13 cellular contexts compared by ENCODE assay signal in the genomic region with DNA sequence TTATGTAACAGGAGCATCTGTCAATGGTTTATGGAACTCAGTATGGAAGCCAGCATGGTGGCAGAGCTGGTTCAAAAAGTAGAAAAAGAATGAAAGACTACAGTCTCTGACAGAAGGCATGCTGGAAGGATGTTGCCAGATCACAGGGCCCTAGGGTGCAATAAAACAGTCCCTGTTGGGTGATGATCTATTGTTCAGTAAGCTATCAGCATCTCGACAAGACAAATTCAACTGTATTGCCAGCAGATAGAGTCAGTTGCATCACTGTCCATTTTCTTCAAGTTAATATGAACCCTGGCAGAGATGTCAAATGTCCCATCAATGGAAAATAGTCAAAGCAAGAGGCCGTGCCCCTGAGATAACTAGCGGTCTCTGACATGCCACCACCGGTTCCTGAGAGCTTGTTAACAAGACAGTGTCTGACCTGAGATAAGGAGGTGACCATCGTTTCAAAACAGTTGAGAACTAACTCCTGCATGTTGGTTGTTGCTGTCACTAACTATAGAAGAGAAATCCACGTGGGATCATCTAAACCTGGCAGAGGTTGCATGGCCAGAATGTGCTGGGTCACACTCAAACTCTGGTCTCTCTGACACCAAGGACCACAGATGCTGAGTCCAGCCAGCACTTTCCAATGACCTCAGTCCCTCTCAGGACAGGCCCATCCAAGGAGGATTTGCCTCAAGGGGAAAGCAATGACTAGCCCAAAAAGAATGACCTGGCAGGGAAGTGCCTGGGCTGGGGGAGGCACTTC.
DNase-seq lines count a peak whose midpoint lies in the region; ATAC-seq and TF ChIP-seq lines count a peak whose summit lies in the region.
"Had no signal": no experiment of that assay in that cellular context is flagged by ENCODE, and none has a peak within 500 bp of the region (broad histone marks: within the 10 kb centered on the region; RNA-seq: fewer than 3 reads in every experiment).

No MANE protein-coding gene starts in this region.

- POLR2A ChIA-PET in HEK293T (lab: Yijun Ruan, JAX), result no interaction called here
- POLR2A ChIA-PET in WTC11 (lab: Charles Lee), result no interaction called here

- H3K27me3 Mint-ChIP-seq in WTC11 (ENCODE audit: low read depth), result no peaks in the 10 kb centered on the region

- H3K9me3 ChIP-seq in right atrium auricular region, result no peaks in the 10 kb centered on the region
- H3K9me3 ChIP-seq in suprapubic skin, result no peaks in the 10 kb centered on the region
- H3K9me3 ChIP-seq: upper lobe of left lung had no signal

- H3K4me1 ChIP-seq in right atrium auricular region (peaks cover 0 to 28% of the 10 kb centered on the region in 2 donors), suprapubic skin (peaks cover 24% of the 10 kb centered on the region)

- H3K27me3 ChIP-seq in right atrium auricular region (no peaks in the 10 kb centered on the region), suprapubic skin (no peaks in the 10 kb centered on the region)
- H3K27me3 ChIP-seq: upper lobe of left lung had no signal

- no peak for TF ChIP-seq CTCF in right atrium auricular region (IDR thresholded peaks at IDR 0.05)
- no peak for TF ChIP-seq CTCF in suprapubic skin (IDR thresholded peaks at IDR 0.05)
- TF ChIP-seq CTCF in WTC11 (IDR thresholded peaks at IDR 0.05), result no peak

- no peak overlapping the region for H3K4me3 ChIP-seq in right atrium auricular region
- no peak overlapping the region for H3K4me3 ChIP-seq in suprapubic skin
- H3K4me3 ChIP-seq: upper lobe of left lung had no signal

- no peak overlapping the region for H3K27ac Mint-ChIP-seq in WTC11
- H3K27ac Mint-ChIP-seq: naive B cell had no signal

- peaks cover 1% of the 10 kb centered on the region; the same call in 1 of the 2 replicates for H3K9me3 Mint-ChIP-seq in WTC11

- WGBS in suprapubic skin, result 74% methylated on average over 6 of the region's 6 CpGs

- no peak for TF ChIP-seq EP300 in suprapubic skin (IDR thresholded peaks at IDR 0.05)

- TF ChIP-seq POLR2A in suprapubic skin (IDR thresholded peaks at IDR 0.05), result no peak

- no peak overlapping the region for H3K4me3 Mint-ChIP-seq in WTC11

- H3K36me3 Mint-ChIP-seq in WTC11, result no peaks in the 10 kb centered on the region

- H3K36me3 ChIP-seq in right atrium auricular region (no peaks in the 10 kb centered on the region), suprapubic skin (no peaks in the 10 kb centered on the region)
- H3K36me3 ChIP-seq: upper lobe of left lung had no signal

- H3K27ac ChIP-seq in right atrium auricular region (peak overlapping the region; percentile 76 to 79), suprapubic skin (peak overlapping the region; percentile 78)

- DNase-seq in HEK293T (ENCODE audit: extremely low spot score) (no peak), astrocyte of the hippocampus (ENCODE audit: low read depth, low spot score) (peak; percentile 48), right atrium auricular region (ENCODE audit: low spot score) (peak; percentile 80), suprapubic skin (ENCODE audit: low spot score in 2 of 2) (peak in 1 of 2 donors; percentile 65), WTC11 (ENCODE audit: low spot score) (no peak), T-helper 9 cell (no peak), NCI-H1694 (lab: John Stamatoyannopoulos, UW) (no peak)
- no peak for DNase-seq in activated CD4-positive, CD25-positive, alpha-beta regulatory T cell treated with anti-CD3 and anti-CD28 coated beads, Interleukin-2, amount 50 U/mL, for 72 hours
- DNase-seq: H7; naive B cell; NCI-H2029 treated with DMSO at 0.1 percent for 48 hours; stimulated activated CD4-positive, alpha-beta T cell treated with anti-CD3 and anti-CD28 coated beads, Interleukin-4, amount 100 ng/mL, for 4 hours; upper lobe of left lung had no signal

- no peaks in the 10 kb centered on the region for H3K4me1 Mint-ChIP-seq in WTC11
- H3K4me1 Mint-ChIP-seq: naive B cell had no signal

- CTCF ChIA-PET in HEK293T (lab: Yijun Ruan, JAX) (no interaction called here), WTC11 (lab: Charles Lee) (interaction anchor here (1.1 to 3.8 kb wide), 2 partner anchors 28 to 29 kb away, joined by 5 to 21 read pairs; no protein-coding TSS in a partner anchor)

- no peak for ATAC-seq in WTC11

TF ChIP-seq in HEK293T, 16 proteins besides CTCF, POLR2A, EP300 and RAD21:
- TF ChIP-seq, protein P1, sequence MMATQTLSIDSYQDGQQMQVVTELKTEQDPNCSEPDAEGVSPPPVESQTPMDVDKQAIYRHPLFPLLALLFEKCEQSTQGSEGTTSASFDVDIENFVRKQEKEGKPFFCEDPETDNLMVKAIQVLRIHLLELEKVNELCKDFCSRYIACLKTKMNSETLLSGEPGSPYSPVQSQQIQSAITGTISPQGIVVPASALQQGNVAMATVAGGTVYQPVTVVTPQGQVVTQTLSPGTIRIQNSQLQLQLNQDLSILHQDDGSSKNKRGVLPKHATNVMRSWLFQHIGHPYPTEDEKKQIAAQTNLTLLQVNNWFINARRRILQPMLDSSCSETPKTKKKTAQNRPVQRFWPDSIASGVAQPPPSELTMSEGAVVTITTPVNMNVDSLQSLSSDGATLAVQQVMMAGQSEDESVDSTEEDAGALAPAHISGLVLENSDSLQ (IDR thresholded peaks at IDR 0.05), result 0 out of 2 replicates have a peak, but pooled peaks have one; percentile 30
- no peak for TF ChIP-seq FOXK2 (IDR thresholded peaks at IDR 0.05)
TF ChIP-seq in HEK293T: peak in this region for 1.

TF ChIP-seq in WTC11, 78 proteins besides CTCF, POLR2A, EP300 and RAD21 (continues in another document):
- TF ChIP-seq, protein P2, sequence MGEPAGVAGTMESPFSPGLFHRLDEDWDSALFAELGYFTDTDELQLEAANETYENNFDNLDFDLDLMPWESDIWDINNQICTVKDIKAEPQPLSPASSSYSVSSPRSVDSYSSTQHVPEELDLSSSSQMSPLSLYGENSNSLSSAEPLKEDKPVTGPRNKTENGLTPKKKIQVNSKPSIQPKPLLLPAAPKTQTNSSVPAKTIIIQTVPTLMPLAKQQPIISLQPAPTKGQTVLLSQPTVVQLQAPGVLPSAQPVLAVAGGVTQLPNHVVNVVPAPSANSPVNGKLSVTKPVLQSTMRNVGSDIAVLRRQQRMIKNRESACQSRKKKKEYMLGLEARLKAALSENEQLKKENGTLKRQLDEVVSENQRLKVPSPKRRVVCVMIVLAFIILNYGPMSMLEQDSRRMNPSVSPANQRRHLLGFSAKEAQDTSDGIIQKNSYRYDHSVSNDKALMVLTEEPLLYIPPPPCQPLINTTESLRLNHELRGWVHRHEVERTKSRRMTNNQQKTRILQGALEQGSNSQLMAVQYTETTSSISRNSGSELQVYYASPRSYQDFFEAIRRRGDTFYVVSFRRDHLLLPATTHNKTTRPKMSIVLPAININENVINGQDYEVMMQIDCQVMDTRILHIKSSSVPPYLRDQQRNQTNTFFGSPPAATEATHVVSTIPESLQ (CRISPR knock-in tag; IDR thresholded peaks at IDR 0.05), result no peak
- TF ChIP-seq ZNF671 (CRISPR knock-in tag; IDR thresholded peaks at IDR 0.05), result no peak
- TF ChIP-seq ZNF263 (CRISPR knock-in tag; IDR thresholded peaks at IDR 0.05; ENCODE audit: low read depth), result no peak
- TF ChIP-seq, protein P3, sequence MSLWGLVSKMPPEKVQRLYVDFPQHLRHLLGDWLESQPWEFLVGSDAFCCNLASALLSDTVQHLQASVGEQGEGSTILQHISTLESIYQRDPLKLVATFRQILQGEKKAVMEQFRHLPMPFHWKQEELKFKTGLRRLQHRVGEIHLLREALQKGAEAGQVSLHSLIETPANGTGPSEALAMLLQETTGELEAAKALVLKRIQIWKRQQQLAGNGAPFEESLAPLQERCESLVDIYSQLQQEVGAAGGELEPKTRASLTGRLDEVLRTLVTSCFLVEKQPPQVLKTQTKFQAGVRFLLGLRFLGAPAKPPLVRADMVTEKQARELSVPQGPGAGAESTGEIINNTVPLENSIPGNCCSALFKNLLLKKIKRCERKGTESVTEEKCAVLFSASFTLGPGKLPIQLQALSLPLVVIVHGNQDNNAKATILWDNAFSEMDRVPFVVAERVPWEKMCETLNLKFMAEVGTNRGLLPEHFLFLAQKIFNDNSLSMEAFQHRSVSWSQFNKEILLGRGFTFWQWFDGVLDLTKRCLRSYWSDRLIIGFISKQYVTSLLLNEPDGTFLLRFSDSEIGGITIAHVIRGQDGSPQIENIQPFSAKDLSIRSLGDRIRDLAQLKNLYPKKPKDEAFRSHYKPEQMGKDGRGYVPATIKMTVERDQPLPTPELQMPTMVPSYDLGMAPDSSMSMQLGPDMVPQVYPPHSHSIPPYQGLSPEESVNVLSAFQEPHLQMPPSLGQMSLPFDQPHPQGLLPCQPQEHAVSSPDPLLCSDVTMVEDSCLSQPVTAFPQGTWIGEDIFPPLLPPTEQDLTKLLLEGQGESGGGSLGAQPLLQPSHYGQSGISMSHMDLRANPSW (CRISPR knock-in tag; conservative IDR thresholded peaks at IDR 0.05; ENCODE audit: low read depth), result no peak
- TF ChIP-seq ESRRA (CRISPR knock-in tag; IDR thresholded peaks at IDR 0.05; ENCODE audit: borderline replicate concordance), result no peak
- TF ChIP-seq, protein P4, sequence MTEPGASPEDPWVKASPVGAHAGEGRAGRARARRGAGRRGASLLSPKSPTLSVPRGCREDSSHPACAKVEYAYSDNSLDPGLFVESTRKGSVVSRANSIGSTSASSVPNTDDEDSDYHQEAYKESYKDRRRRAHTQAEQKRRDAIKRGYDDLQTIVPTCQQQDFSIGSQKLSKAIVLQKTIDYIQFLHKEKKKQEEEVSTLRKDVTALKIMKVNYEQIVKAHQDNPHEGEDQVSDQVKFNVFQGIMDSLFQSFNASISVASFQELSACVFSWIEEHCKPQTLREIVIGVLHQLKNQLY (CRISPR knock-in tag; IDR thresholded peaks at IDR 0.05), result no peak
- no peak for TF ChIP-seq RELA (CRISPR knock-in tag; IDR thresholded peaks at IDR 0.05; ENCODE audit: borderline replicate concordance)
- TF ChIP-seq FOXP1 (CRISPR knock-in tag; IDR thresholded peaks at IDR 0.05; ENCODE audit: borderline replicate concordance), result no peak

Comparison
In these comparisons a context has a peak if more than half of its experiments do, and no peak if none do; other contexts are left out.
1. DNase-seq: peak in astrocyte of the hippocampus (single experiment) and right atrium auricular region (single experiment); none in HEK293T (single experiment), WTC11 (single experiment), activated CD4-positive, CD25-positive, alpha-beta regulatory T cell treated with anti-CD3 and anti-CD28 coated beads, Interleukin-2, amount 50 U/mL, for 72 hours (single experiment), T-helper 9 cell (single experiment) and NCI-H1694 (single experiment).